ENCODE assay signal across 8 cellular contexts in genomic region chr10:128047991-128048826, GRCh38.
A peak's percentile ranks its signal among the peaks of the same experiment; 100 is the strongest.
DNase-seq lines count a peak whose midpoint lies in the region; ATAC-seq and FAIRE-seq lines count a peak whose summit lies in the region.

No MANE protein-coding gene starts in this region.

- H3K4me3 ChIP-seq in ACC112 (ENCODE audit: low read depth, low read length), result no peak overlapping the region
- H3K4me3 ChIP-seq in right cardiac atrium (ENCODE audit: low read length), result peak overlapping the region; percentile 24

- H3K36me3 Mint-ChIP-seq in stimulated activated naive CD8-positive, alpha-beta T cell treated with anti-CD3 and anti-CD28 coated beads, Interleukin-15, Interleukin-2, amounts not matched to agents 100 ng/mL and 50 ng/mL, for 24 hours (ENCODE audit: low read depth), result peaks cover 39% of the 10 kb centered on the region

- no peaks in the 10 kb centered on the region for H3K9me3 ChIP-seq in right cardiac atrium (ENCODE audit: control insufficient read depth, low read length)

- no peaks in the 10 kb centered on the region for H3K9me3 Mint-ChIP-seq in stimulated activated naive CD8-positive, alpha-beta T cell treated with anti-CD3 and anti-CD28 coated beads, Interleukin-15, Interleukin-2, amounts not matched to agents 100 ng/mL and 50 ng/mL, for 24 hours

- H2AFZ ChIP-seq in ACC112 (ENCODE audit: low read length, unreplicated experiment), result no peak overlapping the region

- FAIRE-seq in GM19239 (lab: Jason Lieb, UNC), result peak; percentile 94

- H3K27me3 ChIP-seq in ACC112 (ENCODE audit: insufficient read depth, low read length) (no peaks in the 10 kb centered on the region), right cardiac atrium (ENCODE audit: control insufficient read depth, insufficient read depth) (no peaks in the 10 kb centered on the region)

- H3K4me1 ChIP-seq in ACC112 (ENCODE audit: control insufficient read depth, insufficient read depth, low read length, unreplicated experiment), result peaks cover 9% of the 10 kb centered on the region
- peaks cover 7% of the 10 kb centered on the region for H3K4me1 ChIP-seq in right cardiac atrium (ENCODE audit: control insufficient read depth, insufficient read depth, low read length)

- H3K27ac ChIP-seq in ACC112 (ENCODE audit: low read depth, low read length), result peak overlapping the region; percentile 19; the same call in 1 of the 2 replicates
- peak overlapping the region; percentile 61 for H3K27ac ChIP-seq in right cardiac atrium (ENCODE audit: low read length)

- peaks cover 57% of the 10 kb centered on the region for H3K4me1 Mint-ChIP-seq in stimulated activated naive CD8-positive, alpha-beta T cell treated with anti-CD3 and anti-CD28 coated beads, Interleukin-15, Interleukin-2, amounts not matched to agents 100 ng/mL and 50 ng/mL, for 24 hours (ENCODE audit: low read depth)

- intact Hi-C loops in right cardiac atrium (cut with DNase I), result no loop called here

- H3K36me3 ChIP-seq in ACC112 (ENCODE audit: insufficient read depth, low read length), result no peaks in the 10 kb centered on the region

- H3K27me3 Mint-ChIP-seq in stimulated activated naive CD8-positive, alpha-beta T cell treated with anti-CD3 and anti-CD28 coated beads, Interleukin-15, Interleukin-2, amounts not matched to agents 100 ng/mL and 50 ng/mL, for 24 hours, result no peaks in the 10 kb centered on the region

- ATAC-seq in right cardiac atrium, result peak; percentile 85

- no peak for DNase-seq in GM19239 (ENCODE audit: insufficient read length, low spot score)
- DNase-seq in HT1080 (ENCODE audit: low read depth), result peak; percentile 84
- peak; percentile 68 for DNase-seq in activated effector memory CD4-positive, alpha-beta T cell treated with anti-CD3 and anti-CD28 coated beads, Interleukin-2, amount 50 U/mL, for 16 hours
- peak in 1 of 3 donors; percentile 11 for DNase-seq in right cardiac atrium
- DNase-seq in RPMI8226, result no peak
- DNase-seq in NCI-H345 (lab: John Stamatoyannopoulos, UW), result no peak

- H3K79me2 ChIP-seq in ACC112 (ENCODE audit: control insufficient read depth, insufficient read depth, low read length, unreplicated experiment), result no peaks in the 10 kb centered on the region

- H3K27ac Mint-ChIP-seq in stimulated activated naive CD8-positive, alpha-beta T cell treated with anti-CD3 and anti-CD28 coated beads, Interleukin-15, Interleukin-2, amounts not matched to agents 100 ng/mL and 50 ng/mL, for 24 hours, result peak overlapping the region; percentile 90

- peak overlapping the region; percentile 97 for H3K4me3 Mint-ChIP-seq in stimulated activated naive CD8-positive, alpha-beta T cell treated with anti-CD3 and anti-CD28 coated beads, Interleukin-15, Interleukin-2, amounts not matched to agents 100 ng/mL and 50 ng/mL, for 24 hours

- WGBS in right cardiac atrium, result 9% methylated on average over 21 of the region's 21 CpGs

Comparison
In these comparisons a context has a peak if more than half of its experiments do, and no peak if none do; other contexts are left out.
1. DNase-seq: peak in HT1080 (single experiment) and activated effector memory CD4-positive, alpha-beta T cell treated with anti-CD3 and anti-CD28 coated beads, Interleukin-2, amount 50 U/mL, for 16 hours (single experiment); none in GM19239 (single experiment), RPMI8226 (single experiment) and NCI-H345 (single experiment).